In genomic region chr2:138512672-138513071, GRCh38 we compare ENCODE assay signal across 16 cellular contexts.
"Had no signal": no experiment of that assay in that cellular context is flagged by ENCODE, and none has a peak within 500 bp of the region (broad histone marks: within the 10 kb centered on the region; RNA-seq: fewer than 3 reads in every experiment).

No MANE protein-coding gene starts in this region.

- DNase-seq: activated CD4-positive, alpha-beta T cell treated with anti-CD3 and anti-CD28 coated beads for 1 hour; activated CD8-positive, alpha-beta memory T cell treated with anti-CD3 and anti-CD28 coated beads, Interleukin-2, amount 50 U/mL, for 4 hours; activated CD8-positive, alpha-beta T cell treated with anti-CD3 and anti-CD28 coated beads for 36 hours; activated naive CD8-positive, alpha-beta T cell treated with anti-CD3 and anti-CD28 coated beads, Interleukin-2, amount 10 ng/mL, durations not matched to agents 7 days and 5 days; activated T-cell treated with anti-CD3 and anti-CD28 coated beads, Interleukin-2, amount 50 U/mL, for 72 hours; aorta; effector CD4-positive, alpha-beta T cell; glutamatergic neuron; naive B cell; retina; T1000 had no signal

- H3K27ac ChIP-seq: cardiac muscle cell, parathyroid adenoma had no signal

- H3K4me3 ChIP-seq: cardiac muscle cell, lung had no signal

- ATAC-seq: activated CD8-positive, alpha-beta T cell treated with anti-CD3 and anti-CD28 coated beads for 36 hours; activated T-cell treated with anti-CD3 and anti-CD28 coated beads, Interleukin-2, amount 50 U/mL, for 72 hours had no signal

- H3K4me3 Mint-ChIP-seq: activated CD8-positive, alpha-beta T cell treated with anti-CD3 and anti-CD28 coated beads for 36 hours; activated naive CD8-positive, alpha-beta T cell treated with anti-CD3 and anti-CD28 coated beads, Interleukin-2, amount 10 ng/mL, durations not matched to agents 7 days and 5 days; activated T-cell treated with anti-CD3 and anti-CD28 coated beads, Interleukin-2, amount 50 U/mL, for 72 hours; type B pancreatic cell had no signal

- H3K27ac Mint-ChIP-seq: activated CD8-positive, alpha-beta T cell treated with anti-CD3 and anti-CD28 coated beads for 36 hours; activated naive CD8-positive, alpha-beta T cell treated with anti-CD3 and anti-CD28 coated beads, Interleukin-2, amount 10 ng/mL, durations not matched to agents 7 days and 5 days; activated T-cell treated with anti-CD3 and anti-CD28 coated beads, Interleukin-2, amount 50 U/mL, for 72 hours; type B pancreatic cell had no signal

- H3K36me3 ChIP-seq: cardiac muscle cell had no signal

- H2AFZ ChIP-seq: parathyroid adenoma had no signal

- H3K9ac ChIP-seq: parathyroid adenoma had no signal

- H3K27me3 ChIP-seq: cardiac muscle cell had no signal

- H3K27me3 Mint-ChIP-seq: naive B cell, type B pancreatic cell had no signal

- FAIRE-seq: colon had no signal
